ENCODE assay signal across 26 cellular contexts in the genomic region with DNA sequence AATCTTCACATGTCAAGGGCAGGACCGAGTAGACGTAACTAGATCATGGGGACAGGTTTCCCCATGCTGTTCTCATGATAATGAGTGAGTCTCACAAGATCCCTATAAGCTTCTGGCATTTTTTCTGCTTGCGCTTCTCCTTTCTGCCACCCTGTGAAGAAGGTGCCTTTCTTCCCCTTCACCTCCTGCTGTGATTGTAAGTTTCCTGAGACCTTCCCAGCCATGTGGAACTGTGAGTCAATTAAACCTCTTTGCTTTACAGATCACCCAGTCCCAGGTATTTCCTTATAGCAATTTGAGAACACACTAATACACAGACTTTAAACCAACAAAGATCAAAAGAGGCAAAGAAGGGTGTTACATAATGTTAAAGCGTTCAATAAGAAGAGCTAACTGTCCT.
"Had no signal": no experiment of that assay in that cellular context is flagged by ENCODE, and none has a peak within 500 bp of the region (broad histone marks: within the 10 kb centered on the region; RNA-seq: fewer than 3 reads in every experiment).

No MANE protein-coding gene starts in this region.

- FAIRE-seq: colon, endometrium, kidney had no signal

- H3K4me3 ChIP-seq: coronary artery, dorsolateral prefrontal cortex, esophagus squamous epithelium, gastrocnemius medialis, heart left ventricle, hepatocyte, left lung, lower lobe of right lung, mucosa of descending colon had no signal

- H3K9me3 ChIP-seq: esophagus squamous epithelium, gastrocnemius medialis had no signal

- H3K36me3 ChIP-seq: esophagus squamous epithelium, gastrocnemius medialis, heart left ventricle, left lung, lower lobe of right lung had no signal

- DNase-seq: dermis blood vessel endothelial cell; dorsolateral prefrontal cortex; effector CD4-positive, alpha-beta T cell; effector memory CD4-positive, alpha-beta T cell; erythroblast; esophagus squamous epithelium; foreskin fibroblast; foreskin melanocyte; gastrocnemius medialis; heart left ventricle; hypothalamus; immature natural killer cell; islet precursor cell; kidney; kidney glomerular epithelial cell; left cardiac atrium; left lung; left ventricle myocardium superior; lower lobe of right lung; mesenchymal stem cell; mucosa of descending colon; naive B cell had no signal

- H3K4me1 ChIP-seq: gastrocnemius medialis, left lung had no signal

- H3K27me3 ChIP-seq: dorsolateral prefrontal cortex, esophagus squamous epithelium, gastrocnemius medialis, heart left ventricle, hepatocyte, left lung had no signal
